In the genomic region with DNA sequence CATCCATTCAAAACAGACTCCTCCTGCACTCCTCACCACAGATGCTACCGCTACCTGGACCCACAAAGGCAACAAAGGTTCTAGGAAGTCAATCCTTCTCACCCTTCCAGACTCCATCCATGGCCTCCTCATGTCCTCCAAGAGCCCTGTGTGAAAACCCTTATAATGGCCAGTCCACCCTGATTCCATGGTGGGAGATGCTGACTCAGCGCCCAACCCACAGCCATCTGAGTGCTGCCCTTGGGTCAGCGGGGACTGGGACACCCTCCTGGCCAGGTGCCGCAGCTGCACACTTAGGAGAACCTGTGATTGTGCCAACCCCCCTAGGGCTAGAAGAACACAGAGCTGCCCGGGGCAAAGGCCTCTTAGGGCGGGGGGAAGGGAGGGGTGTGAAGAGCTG, we compare ENCODE assay signal across 29 cellular contexts. TPM values are rescaled to one million over a fixed set of nuclear protein-coding genes. Genes with fewer than 3 reads are reported as not detected.
DNase-seq lines count a peak whose midpoint lies in the region; ATAC-seq, FAIRE-seq and TF ChIP-seq lines count a peak whose summit lies in the region.
"Had no signal": no experiment of that assay in that cellular context is flagged by ENCODE, and none has a peak within 500 bp of the region (broad histone marks: within the 10 kb centered on the region; RNA-seq: fewer than 3 reads in every experiment).

No MANE protein-coding gene starts in this region.

- TF ChIP-seq POLR2A in HepG2 (IDR thresholded peaks at IDR 0.05; ENCODE audit: insufficient read depth in 1 of 2, low read depth in 2 of 2, low read length in 2 of 2) (no peak), right lobe of liver (IDR thresholded peaks at IDR 0.05) (no peak), gastroesophageal sphincter (IDR thresholded peaks at IDR 0.05) (no peak)

- intact Hi-C loops in HepG2 (cut with micrococcal nuclease; ENCODE audit: unreplicated experiment), result no loop called here
- intact Hi-C loops in right lobe of liver (cut with DNase I), result loop anchor here in 1 of 2 donors (5.0 kb wide), 1 partner anchor 185 kb away; no protein-coding TSS in a partner anchor

- H3K36me3 ChIP-seq in HepG2 (replicated peaks in 1 of 2; ENCODE audit: control insufficient read depth in 1 of 2, insufficient read depth in 2 of 2, low read length in 2 of 2) (no peaks in the 10 kb centered on the region), right lobe of liver (no peaks in the 10 kb centered on the region), gastroesophageal sphincter (peaks cover 0 to 11% of the 10 kb centered on the region in 2 donors)
- H3K36me3 ChIP-seq: BLaER1, MG63 had no signal

- H3K4me3 ChIP-seq in HepG2 (replicated peaks in 1 of 3; ENCODE audit: insufficient read depth in 1 of 3, low read depth in 2 of 3, low read length in 3 of 3), result no peak overlapping the region
- H3K4me3 ChIP-seq in right lobe of liver, result no peak overlapping the region
- H3K4me3 ChIP-seq in gastroesophageal sphincter, result no peak overlapping the region
- H3K4me3 ChIP-seq: BLaER1, MG63 had no signal

- WGBS in HepG2 (ENCODE audit: low lambda C conversion rate), result 8% methylated on average over 6 of the region's 6 CpGs
- WGBS in right lobe of liver (ENCODE audit: insufficient coverage, low coverage, low lambda C conversion rate, missing lambda C conversion rate), result 56% methylated on average over 3 of the region's 6 CpGs
- 100% methylated on average over 1 of the region's 6 CpGs; no CpG with 5 or more reads in 1 of the 2 donors for WGBS in gastroesophageal sphincter (ENCODE audit: low coverage in 1 of 2), 2 donors

- H3K9me3 Mint-ChIP-seq in stimulated activated effector memory CD8-positive, alpha-beta T cell treated with anti-CD3 and anti-CD28 coated beads, Interleukin-12 subunit alpha, Interleukin-12 subunit beta, amount 100 ng/mL, for 72 hours, result no peaks in the 10 kb centered on the region
- H3K9me3 Mint-ChIP-seq: CD4-positive, CD25-positive, alpha-beta regulatory T cell had no signal

- in situ Hi-C loops in HepG2 (cut with HindIII; ENCODE audit: extremely low pct_ligation_motif_present, low pct_unique_long_range_greater_than_20kb), result loop anchor here (10.0 kb wide), 2 partner anchors 278 to 508 kb away; no protein-coding TSS in a partner anchor

- no peaks in the 10 kb centered on the region for H4K20me1 ChIP-seq in HepG2 (ENCODE audit: insufficient read depth, low read length)
- H4K20me1 ChIP-seq: BLaER1 had no signal

- no peak overlapping the region for H3K27ac ChIP-seq in HepG2 (ENCODE audit: extremely low read length, insufficient read depth, low read length)
- no peak overlapping the region for H3K27ac ChIP-seq in right lobe of liver
- H3K27ac ChIP-seq in gastroesophageal sphincter, result no peak overlapping the region
- H3K27ac ChIP-seq: BLaER1, RWPE1 had no signal

- peak overlapping the region; percentile 71 for H3K27ac Mint-ChIP-seq in stimulated activated effector memory CD8-positive, alpha-beta T cell treated with anti-CD3 and anti-CD28 coated beads, Interleukin-12 subunit alpha, Interleukin-12 subunit beta, amount 100 ng/mL, for 72 hours
- H3K27ac Mint-ChIP-seq: CD4-positive, CD25-positive, alpha-beta regulatory T cell had no signal

- H3K4me1 Mint-ChIP-seq in stimulated activated effector memory CD8-positive, alpha-beta T cell treated with anti-CD3 and anti-CD28 coated beads, Interleukin-12 subunit alpha, Interleukin-12 subunit beta, amount 100 ng/mL, for 72 hours, result peaks cover 63% of the 10 kb centered on the region

- no peak for FAIRE-seq in HepG2 (lab: Jason Lieb, UNC)
- FAIRE-seq: GM12892, GM19239, H54 had no signal

- H3K4me3 Mint-ChIP-seq in stimulated activated effector memory CD8-positive, alpha-beta T cell treated with anti-CD3 and anti-CD28 coated beads, Interleukin-12 subunit alpha, Interleukin-12 subunit beta, amount 100 ng/mL, for 72 hours, result no peak overlapping the region
- H3K4me3 Mint-ChIP-seq: CD4-positive, CD25-positive, alpha-beta regulatory T cell had no signal

- H3K4me1 ChIP-seq in HepG2 (ENCODE audit: insufficient read depth, low read length) (no peaks in the 10 kb centered on the region), right lobe of liver (no peaks in the 10 kb centered on the region), gastroesophageal sphincter (no peaks in the 10 kb centered on the region)
- H3K4me1 ChIP-seq: BLaER1 had no signal

- POLR2A ChIA-PET in HepG2 (lab: Yijun Ruan, JAX), result no interaction called here

- no peak overlapping the region for H3K4me2 ChIP-seq in HepG2 (ENCODE audit: low read depth, low read length)
- H3K4me2 ChIP-seq: BLaER1 had no signal

- TF ChIP-seq EP300 in HepG2 (IDR thresholded peaks at IDR 0.05; ENCODE audit: low read depth in 2 of 2, low read length in 2 of 2) (no peak), HepG2 (CRISPR knock-in tag; IDR thresholded peaks at IDR 0.05; ENCODE audit: borderline replicate concordance) (no peak), gastroesophageal sphincter (IDR thresholded peaks at IDR 0.05) (no peak)

- DNase-seq in HepG2 (ENCODE audit: low spot score) (no peak), right lobe of liver (no peak), NCI-H446 treated with DMSO at 0.1 percent for 48 hours (lab: John Stamatoyannopoulos, UW) (no peak), midbrain (lab: John Stamatoyannopoulos, UW) (no peak)
- no peak for DNase-seq in stimulated activated effector memory CD8-positive, alpha-beta T cell treated with anti-CD3 and anti-CD28 coated beads, Interleukin-12 subunit alpha, Interleukin-12 subunit beta, amount 100 ng/mL, for 72 hours (ENCODE audit: low spot score in 2 of 2)
- no peak for DNase-seq in NK-92 treated with Interleukin-12 subunit alpha and Interleukin-12 subunit beta, amount 100 ng/mL, for 24 hours (lab: John Stamatoyannopoulos, UW)
- DNase-seq: CD4-positive, CD25-positive, alpha-beta regulatory T cell; DMS153; DND-41; KG1; MG63; NCI-H1105 treated with DMSO at 0.1 percent for 48 hours; NCI-H146; NCI-H2029; NCI-H526 treated with DMSO at 0.1 percent for 48 hours; SHP77 had no signal

- H2AFZ ChIP-seq in HepG2 (ENCODE audit: low read length), result no peak overlapping the region

- no peak for TF ChIP-seq RAD21 in HepG2 (CRISPR knock-in tag; IDR thresholded peaks at IDR 0.05)

- H3K9ac ChIP-seq in HepG2 (ENCODE audit: insufficient read depth, low read depth, low read length), result no peak overlapping the region
- H3K9ac ChIP-seq: BLaER1 had no signal

- CTCF ChIA-PET in HepG2 (lab: Yijun Ruan, JAX; ENCODE audit: low intra/inter-chr PET ratio, low total read pairs), result no interaction called here

- no TSS peak for BruUV-seq in HepG2 (replicated peaks; lab: Mats Ljungman, UMichigan)

- ATAC-seq in HepG2 (peak; percentile 31; the same call in 1 of the 3 replicates), right lobe of liver (no peak), gastroesophageal sphincter (peak; percentile 8)
- ATAC-seq in stimulated activated effector memory CD8-positive, alpha-beta T cell treated with anti-CD3 and anti-CD28 coated beads, Interleukin-12 subunit alpha, Interleukin-12 subunit beta, amount 100 ng/mL, for 72 hours, result no peak
- ATAC-seq: Panc1 had no signal

- H3K27me3 ChIP-seq in HepG2 (ENCODE audit: control insufficient read depth in 1 of 2, insufficient read depth in 2 of 2, low read length in 2 of 2), result no peaks in the 10 kb centered on the region; a peak in 1 of 5 replicates
- no peaks in the 10 kb centered on the region for H3K27me3 ChIP-seq in right lobe of liver
- no peaks in the 10 kb centered on the region for H3K27me3 ChIP-seq in gastroesophageal sphincter
- H3K27me3 ChIP-seq: BLaER1, MG63 had no signal

- peaks cover 100% of the 10 kb centered on the region for H3K36me3 Mint-ChIP-seq in stimulated activated effector memory CD8-positive, alpha-beta T cell treated with anti-CD3 and anti-CD28 coated beads, Interleukin-12 subunit alpha, Interleukin-12 subunit beta, amount 100 ng/mL, for 72 hours
- H3K36me3 Mint-ChIP-seq: CD4-positive, CD25-positive, alpha-beta regulatory T cell had no signal

- no peaks in the 10 kb centered on the region for H3K9me3 ChIP-seq in HepG2 (ENCODE audit: low read length)
- H3K9me3 ChIP-seq in right lobe of liver, result no peaks in the 10 kb centered on the region
- no peaks in the 10 kb centered on the region for H3K9me3 ChIP-seq in gastroesophageal sphincter
- H3K9me3 ChIP-seq: BLaER1, MG63 had no signal

- no peaks in the 10 kb centered on the region for H3K79me2 ChIP-seq in HepG2 (ENCODE audit: insufficient read depth, low read length)

- TF ChIP-seq CTCF in HepG2 (CRISPR knock-in tag; IDR thresholded peaks at IDR 0.05) (no peak), right lobe of liver (IDR thresholded peaks at IDR 0.05) (no peak), gastroesophageal sphincter (IDR thresholded peaks at IDR 0.05) (no peak)

RNA-seq across cellular contexts. Expression of a gene that starts 25.4 kb away (rescaled TPM):
- total RNA-seq in HepG2 (2016; rRNA removed; fragmentation: Illumina TruSeq; extraction: Trizol), result not detected in 2 replicates
- total RNA-seq in HepG2 (2016; cell fraction: cytosol; rRNA removed; fragmentation: Illumina TruSeq; extraction: Trizol; ENCODE audit: low read depth), result not detected in 2 replicates
- not detected in 2 replicates for total RNA-seq in HepG2 (2016; cell fraction: insoluble cytoplasmic fraction; rRNA removed; fragmentation: Illumina TruSeq; extraction: Trizol)
- total RNA-seq in HepG2 (2016; cell fraction: membrane; rRNA removed; fragmentation: Illumina TruSeq; extraction: Trizol), result not detected in 2 replicates
- not detected in 2 replicates for total RNA-seq in HepG2 (2016; cell fraction: nucleus; rRNA removed; fragmentation: Illumina TruSeq; extraction: Trizol)
- polyA plus RNA-seq in HepG2 (2011; rRNA removed), result not detected in 2 replicates
- not detected in 2 replicates for polyA plus RNA-seq in HepG2 (2011; cell fraction: cytosol; rRNA removed)
- not detected in 2 replicates for polyA plus RNA-seq in HepG2 (2011; cell fraction: nucleus; rRNA removed)
- polyA plus RNA-seq in HepG2 (2012), result not detected in 2 replicates
- polyA plus RNA-seq in HepG2 (2016; cell fraction: cytosol; fragmentation: Illumina TruSeq; extraction: Trizol; ENCODE audit: low read depth), result not detected in 2 replicates
- not detected in 2 replicates for polyA plus RNA-seq in HepG2 (2016; cell fraction: insoluble cytoplasmic fraction; fragmentation: Illumina TruSeq; extraction: Trizol; ENCODE audit: low read depth)
- not detected in 2 replicates for polyA plus RNA-seq in HepG2 (2016; cell fraction: membrane; fragmentation: Illumina TruSeq; extraction: Trizol; ENCODE audit: low read depth)
- polyA plus RNA-seq in HepG2 (2016; cell fraction: nucleus; fragmentation: Illumina TruSeq; extraction: Trizol; ENCODE audit: insufficient read depth, low read depth), result not detected in 2 replicates
- polyA minus RNA-seq in HepG2 (2011; rRNA and poly(A)+ RNA removed; ENCODE audit: low replicate concordance), result not detected in 2 replicates
- not detected in 2 replicates for polyA minus RNA-seq in HepG2 (2011; cell fraction: cytosol; rRNA and poly(A)+ RNA removed)
- not detected in 2 replicates for polyA minus RNA-seq in HepG2 (2011; cell fraction: nucleus; rRNA and poly(A)+ RNA removed)
- total RNA-seq in right lobe of liver, result 1 to 10 TPM in 5 of 6 experiments, under 1 TPM in 1; 0.86 to 5.3 (median 2.3) TPM
- total RNA-seq in gastroesophageal sphincter, result 10 to 100 TPM; 12.4 to 65.8 (median 21.7) TPM
- total RNA-seq: A172, HT1080, NCI-H460, SK-MEL-5 had no signal
- polyA plus RNA-seq: AG04450 had no signal

RNA-seq across cellular contexts. Expression of a gene that starts 28.9 kb away (rescaled TPM):
- total RNA-seq in HepG2 (2016; rRNA removed; fragmentation: Illumina TruSeq; extraction: Trizol) (not detected in 2 replicates), right lobe of liver (not detected), gastroesophageal sphincter (not detected)
- not detected in 2 replicates for total RNA-seq in HepG2 (2016; cell fraction: cytosol; rRNA removed; fragmentation: Illumina TruSeq; extraction: Trizol; ENCODE audit: low read depth)
- total RNA-seq in HepG2 (2016; cell fraction: insoluble cytoplasmic fraction; rRNA removed; fragmentation: Illumina TruSeq; extraction: Trizol), result not detected in 2 replicates
- total RNA-seq in HepG2 (2016; cell fraction: membrane; rRNA removed; fragmentation: Illumina TruSeq; extraction: Trizol), result not detected in 2 replicates
- not detected in 2 replicates for total RNA-seq in HepG2 (2016; cell fraction: nucleus; rRNA removed; fragmentation: Illumina TruSeq; extraction: Trizol)
- polyA plus RNA-seq in HepG2 (2011; rRNA removed), result not detected in 2 replicates
- not detected in 2 replicates for polyA plus RNA-seq in HepG2 (2011; cell fraction: cytosol; rRNA removed)
- not detected in 2 replicates for polyA plus RNA-seq in HepG2 (2011; cell fraction: nucleus; rRNA removed)
- not detected in 2 replicates for polyA plus RNA-seq in HepG2 (2012)
- polyA plus RNA-seq in HepG2 (2016; cell fraction: cytosol; fragmentation: Illumina TruSeq; extraction: Trizol; ENCODE audit: low read depth), result not detected in 2 replicates
- not detected in 2 replicates for polyA plus RNA-seq in HepG2 (2016; cell fraction: insoluble cytoplasmic fraction; fragmentation: Illumina TruSeq; extraction: Trizol; ENCODE audit: low read depth)
- polyA plus RNA-seq in HepG2 (2016; cell fraction: membrane; fragmentation: Illumina TruSeq; extraction: Trizol; ENCODE audit: low read depth), result not detected in 2 replicates
- polyA plus RNA-seq in HepG2 (2016; cell fraction: nucleus; fragmentation: Illumina TruSeq; extraction: Trizol; ENCODE audit: insufficient read depth, low read depth), result not detected in 2 replicates
- polyA minus RNA-seq in HepG2 (2011; rRNA and poly(A)+ RNA removed; ENCODE audit: low replicate concordance), result not detected in 2 replicates
- polyA minus RNA-seq in HepG2 (2011; cell fraction: cytosol; rRNA and poly(A)+ RNA removed), result not detected in 2 replicates
- not detected in 2 replicates for polyA minus RNA-seq in HepG2 (2011; cell fraction: nucleus; rRNA and poly(A)+ RNA removed)
- total RNA-seq: A172; CD4-positive, CD25-positive, alpha-beta regulatory T cell; HT1080; NCI-H460; SK-MEL-5 had no signal
- polyA plus RNA-seq: AG04450; CD4-positive, CD25-positive, alpha-beta regulatory T cell had no signal

RNA-seq across cellular contexts. Expression of a gene that starts 47.4 kb away (rescaled TPM):
- total RNA-seq in HepG2 (2016; rRNA removed; fragmentation: Illumina TruSeq; extraction: Trizol) (not detected in 2 replicates), right lobe of liver (1 to 10 TPM; 2.1 to 6.6 (median 3.1) TPM), gastroesophageal sphincter (10 to 100 TPM; 11.4 to 25.1 (median 21.9) TPM)
- not detected in 2 replicates for total RNA-seq in HepG2 (2016; cell fraction: cytosol; rRNA removed; fragmentation: Illumina TruSeq; extraction: Trizol; ENCODE audit: low read depth)
- not detected in 2 replicates for total RNA-seq in HepG2 (2016; cell fraction: insoluble cytoplasmic fraction; rRNA removed; fragmentation: Illumina TruSeq; extraction: Trizol)
- total RNA-seq in HepG2 (2016; cell fraction: membrane; rRNA removed; fragmentation: Illumina TruSeq; extraction: Trizol), result not detected in 2 replicates
- total RNA-seq in HepG2 (2016; cell fraction: nucleus; rRNA removed; fragmentation: Illumina TruSeq; extraction: Trizol), result not detected in 2 replicates
- not detected in 2 replicates for polyA plus RNA-seq in HepG2 (2011; rRNA removed)
- not detected in 2 replicates for polyA plus RNA-seq in HepG2 (2011; cell fraction: cytosol; rRNA removed)
- polyA plus RNA-seq in HepG2 (2011; cell fraction: nucleus; rRNA removed), result not detected in 2 replicates
- polyA plus RNA-seq in HepG2 (2012), result not detected in 2 replicates
- not detected in 2 replicates for polyA plus RNA-seq in HepG2 (2016; cell fraction: cytosol; fragmentation: Illumina TruSeq; extraction: Trizol; ENCODE audit: low read depth)
- not detected in 2 replicates for polyA plus RNA-seq in HepG2 (2016; cell fraction: insoluble cytoplasmic fraction; fragmentation: Illumina TruSeq; extraction: Trizol; ENCODE audit: low read depth)
- not detected in 2 replicates for polyA plus RNA-seq in HepG2 (2016; cell fraction: membrane; fragmentation: Illumina TruSeq; extraction: Trizol; ENCODE audit: low read depth)
- not detected in 2 replicates for polyA plus RNA-seq in HepG2 (2016; cell fraction: nucleus; fragmentation: Illumina TruSeq; extraction: Trizol; ENCODE audit: insufficient read depth, low read depth)
- polyA minus RNA-seq in HepG2 (2011; rRNA and poly(A)+ RNA removed; ENCODE audit: low replicate concordance), result 0.04 TPM in 1 of 2 replicates, not detected in the other
- not detected in 2 replicates for polyA minus RNA-seq in HepG2 (2011; cell fraction: cytosol; rRNA and poly(A)+ RNA removed)
- polyA minus RNA-seq in HepG2 (2011; cell fraction: nucleus; rRNA and poly(A)+ RNA removed), result not detected in 2 replicates
- total RNA-seq: CD4-positive, CD25-positive, alpha-beta regulatory T cell; NCI-H460; OCI-LY7; SK-MEL-5 had no signal

Comparison
In these comparisons a context has a peak if more than half of its experiments do, and no peak if none do; other contexts are left out.
1. ATAC-seq: peak in HepG2 (single experiment) and gastroesophageal sphincter (single experiment); none in right lobe of liver (0 of 4) and stimulated activated effector memory CD8-positive, alpha-beta T cell treated with anti-CD3 and anti-CD28 coated beads, Interleukin-12 subunit alpha, Interleukin-12 subunit beta, amount 100 ng/mL, for 72 hours (single experiment).